Comparison of ENCODE assay signal across 8 cellular contexts in the genomic region with DNA sequence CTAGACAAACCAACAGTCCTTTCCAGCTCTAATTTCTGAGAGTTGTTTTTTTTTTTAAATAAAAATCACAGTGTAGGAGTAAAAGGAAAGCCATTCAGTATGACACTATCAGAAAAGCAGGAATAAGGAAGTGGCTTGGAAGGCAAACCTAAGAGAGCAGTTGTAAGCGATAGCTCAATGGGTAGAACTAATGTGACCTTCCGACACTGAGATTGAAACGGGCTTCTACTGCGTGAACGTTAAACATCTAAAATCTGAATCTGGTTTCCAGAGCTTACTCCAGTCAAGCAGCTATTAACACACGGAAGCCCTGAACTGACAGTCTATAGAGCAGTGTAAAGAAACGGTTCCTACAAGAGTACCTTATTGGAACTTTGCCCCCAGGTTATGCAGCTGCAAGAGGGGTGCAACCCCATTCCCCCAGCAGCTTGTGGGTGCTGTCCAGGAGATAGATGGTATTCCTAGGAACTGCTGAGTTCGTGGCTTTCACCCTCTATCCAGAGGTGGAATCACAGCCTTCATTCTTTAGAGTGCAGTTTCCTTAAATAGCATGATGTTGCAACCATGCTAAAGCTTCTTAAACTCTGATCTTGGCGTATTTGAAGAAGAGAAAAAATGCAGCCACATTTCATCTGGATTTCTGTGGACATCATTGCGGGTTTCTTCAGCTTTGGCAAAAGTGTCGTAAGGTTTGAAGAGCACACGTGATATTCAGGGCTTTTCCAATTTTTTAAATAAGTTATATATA. TPM values are rescaled to one million over a fixed set of nuclear protein-coding genes. Genes with fewer than 3 reads are reported as not detected.
DNase-seq lines count a peak whose midpoint lies in the region; TF ChIP-seq lines count a peak whose summit lies in the region.

No MANE protein-coding gene starts in this region.

- H3K36me3 ChIP-seq in transverse colon: peaks cover 0 to 5% (median 1%) of the 10 kb centered on the region in 4 donors

- in situ Hi-C loops in transverse colon (cut with MboI; ENCODE audit: low pct_ligation_motif_present in 1 of 4, low pct_unique_long_range_greater_than_20kb in 1 of 4, low sequenced_read_pairs in 3 of 4): loop anchor here in 3 of 4 donors (5.0 to 25.0 kb wide), 6 partner anchors 104 to 469 kb away; no protein-coding TSS in a partner anchor

- DNase-seq in activated T-cell treated with anti-CD3 and anti-CD28 coated beads, Interleukin-2, amount 50 U/mL, for 24 hours: no peak
- DNase-seq in activated T-cell treated with anti-CD3 and anti-CD28 coated beads for 4 hours (no peak), NCI-H82 treated with DMSO at 0.1 percent for 48 hours (lab: John Stamatoyannopoulos, UW; ENCODE audit: unreplicated experiment) (peak; percentile 72), astrocyte of the hippocampus (ENCODE audit: low read depth, low spot score) (peak; percentile 53), medulla oblongata (ENCODE audit: extremely low spot score) (peak; percentile 77), transverse colon (peak; percentile 27), A172 (ENCODE audit: low spot score) (no peak)
- no peak for DNase-seq in activated CD4-positive, alpha-beta T cell treated with anti-CD3 and anti-CD28 coated beads for 4 hours

- peaks cover 42% of the 10 kb centered on the region for H3K4me1 Mint-ChIP-seq in activated T-cell treated with anti-CD3 and anti-CD28 coated beads, Interleukin-2, amount 50 U/mL, for 24 hours (ENCODE audit: low read depth)

- 7 to 14% methylated on average over 9 to 12 of the region's 12 CpGs for WGBS in transverse colon (ENCODE audit: low coverage in 1 of 2), 2 donors

- no peaks in the 10 kb centered on the region for H3K9me3 ChIP-seq in transverse colon

- peak overlapping the region; percentile 99 for H3K27ac Mint-ChIP-seq in activated T-cell treated with anti-CD3 and anti-CD28 coated beads, Interleukin-2, amount 50 U/mL, for 24 hours

- H3K27ac ChIP-seq in transverse colon: peak overlapping the region; percentile 97 to 100 (median 100)

- no peaks in the 10 kb centered on the region for H3K27me3 ChIP-seq in transverse colon

- no peak for TF ChIP-seq EP300 in transverse colon (IDR thresholded peaks at IDR 0.05; ENCODE audit: low read depth)

- peaks cover 4% of the 10 kb centered on the region for H3K36me3 Mint-ChIP-seq in activated T-cell treated with anti-CD3 and anti-CD28 coated beads, Interleukin-2, amount 50 U/mL, for 24 hours (ENCODE audit: low read depth)

- peak overlapping the region in 3 of 4 donors; percentile 6 to 71 (median 9) for H3K4me3 ChIP-seq in transverse colon

- no peak for TF ChIP-seq CTCF in transverse colon (IDR thresholded peaks at IDR 0.05)

- peak overlapping the region; percentile 88 for H3K4me3 Mint-ChIP-seq in activated T-cell treated with anti-CD3 and anti-CD28 coated beads, Interleukin-2, amount 50 U/mL, for 24 hours

- TF ChIP-seq POLR2A in transverse colon (IDR thresholded peaks at IDR 0.05): peak; percentile 14

- intact Hi-C loops in transverse colon (cut with DNase I; ENCODE audit: low total_unique reads): loop anchor here (5.0 to 10.0 kb wide), 4 partner anchors 71 to 469 kb away; no protein-coding TSS in a partner anchor

- H3K9me3 Mint-ChIP-seq in activated T-cell treated with anti-CD3 and anti-CD28 coated beads, Interleukin-2, amount 50 U/mL, for 24 hours: no peaks in the 10 kb centered on the region

- no peaks in the 10 kb centered on the region for H3K27me3 Mint-ChIP-seq in activated T-cell treated with anti-CD3 and anti-CD28 coated beads, Interleukin-2, amount 50 U/mL, for 24 hours

- peaks cover 29 to 53% (median 43%) of the 10 kb centered on the region in 4 donors for H3K4me1 ChIP-seq in transverse colon

RNA-seq across cellular contexts. Expression of a gene that starts 3.3 kb away (rescaled TPM):
- total RNA-seq in transverse colon: 100 to 1,000 TPM in 1 of 4 donors, 10 to 100 TPM in 3; 82.7 to 120 (median 93.3) TPM
- total RNA-seq in A172 (2014; rRNA removed; shearing (Covaris generic)): 50.8 and 51.3 TPM in 2 replicates

Comparison
In these comparisons a context has a peak if more than half of its experiments do, and no peak if none do; other contexts are left out.
1. DNase-seq: peak in NCI-H82 treated with DMSO at 0.1 percent for 48 hours (single experiment), astrocyte of the hippocampus (single experiment), medulla oblongata (single experiment) and transverse colon (single experiment); none in activated T-cell treated with anti-CD3 and anti-CD28 coated beads, Interleukin-2, amount 50 U/mL, for 24 hours (single experiment), activated T-cell treated with anti-CD3 and anti-CD28 coated beads for 4 hours (single experiment), A172 (single experiment) and activated CD4-positive, alpha-beta T cell treated with anti-CD3 and anti-CD28 coated beads for 4 hours (0 of 2).